Comparison of ENCODE assay signal across 20 cellular contexts in genomic region chr11:11672764-11673163, GRCh38. TPM values are rescaled to one million over a fixed set of nuclear protein-coding genes. Genes with fewer than 3 reads are reported as not detected.
DNase-seq lines count a peak whose midpoint lies in the region; ATAC-seq, FAIRE-seq and TF ChIP-seq lines count a peak whose summit lies in the region.
"Had no signal": no experiment of that assay in that cellular context is flagged by ENCODE, and none has a peak within 500 bp of the region (broad histone marks: within the 10 kb centered on the region; RNA-seq: fewer than 3 reads in every experiment).

No MANE protein-coding gene starts in this region.

- TF ChIP-seq CTCF in K562 (IDR thresholded peaks at IDR 0.05 in 2 of 3, conservative IDR thresholded peaks at IDR 0.05 in 1 of 3; ENCODE audit: insufficient read depth in 2 of 3, low read depth in 1 of 3, low read length in 3 of 3) = no peak

- no peak for TF ChIP-seq EP300 in K562 (IDR thresholded peaks at IDR 0.05; ENCODE audit: low read length)

- TF ChIP-seq RAD21 in K562 (CRISPR knock-in tag; conservative IDR thresholded peaks at IDR 0.05 in 1 of 2, IDR thresholded peaks at IDR 0.05 in 1 of 2) = no peak

- no peak overlapping the region for H3K4me2 ChIP-seq in K562 (ENCODE audit: insufficient read depth, low read length)
- H3K4me2 ChIP-seq: A549, BLaER1 had no signal

- no TSS peak for BruUV-seq in K562 (replicated peaks; lab: Mats Ljungman, UMichigan)

- no peaks in the 10 kb centered on the region for H3K36me3 ChIP-seq in K562 (ENCODE audit: control insufficient read depth, insufficient read depth, low read length)
- H3K36me3 ChIP-seq: BLaER1 had no signal

- H4K20me1 ChIP-seq in K562 (replicated peaks; ENCODE audit: control insufficient read depth, insufficient read depth, low read length) = peaks cover 16% of the 10 kb centered on the region
- H4K20me1 ChIP-seq: BLaER1 had no signal

- no peak for ATAC-seq in K562
- ATAC-seq: A549, HepG2 had no signal

- no peaks in the 10 kb centered on the region for H3K9me1 ChIP-seq in K562 (ENCODE audit: control insufficient read depth, insufficient read depth, low read length)

- H3K27ac ChIP-seq in K562 (ENCODE audit: extremely low read depth, low read depth, low read length) = no peak overlapping the region
- H3K27ac ChIP-seq: A549, BLaER1 had no signal

- no peak overlapping the region for H2AFZ ChIP-seq in K562 (ENCODE audit: low read depth, low read length)

- no peak for TF ChIP-seq POLR2A in K562 (conservative IDR thresholded peaks at IDR 0.05)

- CTCF ChIA-PET in K562 (lab: Yijun Ruan, JAX; ENCODE audit: low intra/inter-chr PET ratio) = no interaction called here

- in situ Hi-C loops in K562 (cut with MboI) = no loop called here

- H3K4me1 ChIP-seq in K562 (replicated peaks in 1 of 2; ENCODE audit: control insufficient read depth in 2 of 2, insufficient read depth in 2 of 2, low read length in 2 of 2) = no peaks in the 10 kb centered on the region
- H3K4me1 ChIP-seq: A549, BLaER1 had no signal

- no peak overlapping the region for H3K9ac ChIP-seq in K562 (ENCODE audit: insufficient read depth in 1 of 2, low read depth in 2 of 2, low read length in 2 of 2)
- H3K9ac ChIP-seq: BLaER1 had no signal

- peaks cover 2 to 24% of the 10 kb centered on the region in 2 experiments; a peak in 3 of 5 replicates for H3K27me3 ChIP-seq in K562 (ENCODE audit: control insufficient read depth in 2 of 2, insufficient read depth in 2 of 2, low read length in 2 of 2)
- H3K27me3 ChIP-seq: BLaER1 had no signal

- POLR2A ChIA-PET in K562 (lab: Yijun Ruan, JAX) = interaction anchor here (0.7 kb wide), 1 partner anchor 33 kb away, joined by 3 read pairs; no protein-coding TSS in a partner anchor

- no peaks in the 10 kb centered on the region for H3K79me2 ChIP-seq in K562 (ENCODE audit: control insufficient read depth, insufficient read depth, low read length)

- no peak overlapping the region for H3K4me3 ChIP-seq in K562
- H3K4me3 ChIP-seq: A549, BLaER1 had no signal

- H3K9me3 ChIP-seq in K562 (replicated peaks; ENCODE audit: control insufficient read depth, insufficient read depth, low read depth, low read length) = no peaks in the 10 kb centered on the region
- H3K9me3 ChIP-seq: BLaER1 had no signal

- intact Hi-C loops in K562 (cut with micrococcal nuclease) = no loop called here
- intact Hi-C loops in head of caudate nucleus (cut with DNase I) = no loop called here

- 0% methylated on average over 9 of the region's 9 CpGs for WGBS in K562 (ENCODE audit: insufficient coverage, low coverage, missing lambda C conversion rate)

- no peak for FAIRE-seq in K562 (lab: Jason Lieb, UNC)
- FAIRE-seq: A549, GM12892, GM19239, HepG2, HTR-8/SVneo had no signal

- peak; percentile 6 for DNase-seq in ELF-1 (ENCODE audit: low read depth, low spot score)
- DNase-seq in K562 (ENCODE audit: extremely low read depth in 1 of 4, low spot score in 3 of 4) = peak in 2 of 4 experiments; percentile 9 to 24
- DNase-seq in head of caudate nucleus = peak in 41 of 42 donors; percentile 17 to 94 (median 67)
- DNase-seq in putamen (ENCODE audit: low spot score) = peak; percentile 80
- DNase-seq in DMS79 (lab: John Stamatoyannopoulos, UW) = no peak
- no peak for DNase-seq in ureter (ENCODE audit: low spot score)
- DNase-seq in DMS 273 treated with DMSO at 0.1 percent for 48 hours (lab: John Stamatoyannopoulos, UW) = no peak
- no peak for DNase-seq in NCI-H2171 (lab: John Stamatoyannopoulos, UW)
- DNase-seq: CD8-positive, alpha-beta memory T cell; DMS79 treated with DMSO at 0.1 percent for 48 hours; EL; GDM1; H7; Karpas-422 had no signal

TF ChIP-seq in K562, 482 proteins besides CTCF, POLR2A, EP300 and RAD21:
- no peak for TF ChIP-seq MAFF (IDR thresholded peaks at IDR 0.05; ENCODE audit: low read length)
- TF ChIP-seq ATF3 (IDR thresholded peaks at IDR 0.05) = 0 out of 2 replicates have a peak, but pooled peaks have one; percentile 15
- TF ChIP-seq ATF3 (CRISPR knock-in tag; conservative IDR thresholded peaks at IDR 0.05) = no peak
- no peak for TF ChIP-seq PATZ1 (CRISPR knock-in tag; IDR thresholded peaks at IDR 0.05; ENCODE audit: borderline replicate concordance)
- peak; percentile 67 for TF ChIP-seq PKNOX1 (IDR thresholded peaks at IDR 0.05)
- TF ChIP-seq TAF15 (IDR thresholded peaks at IDR 0.05; ENCODE audit: low read depth, low read length) = no peak
- peak; percentile 62 for TF ChIP-seq FOSL1 (tag; conservative IDR thresholded peaks at IDR 0.05)
- peak; percentile 24; the same call in 1 of the 2 replicates for TF ChIP-seq JUND (IDR thresholded peaks at IDR 0.05; ENCODE audit: borderline replicate concordance, low read depth, low read length)
- no peak; the same call in 2 of the 3 replicates for TF ChIP-seq JUND (tag; IDR thresholded peaks at IDR 0.05; ENCODE audit: borderline replicate concordance, low read depth, low read length)
- no peak for TF ChIP-seq MAFG (tag; conservative IDR thresholded peaks at IDR 0.05)
- no peak for TF ChIP-seq ELF2 (CRISPR knock-in tag; IDR thresholded peaks at IDR 0.05)
- no peak for TF ChIP-seq NR0B1 (IDR thresholded peaks at IDR 0.05; ENCODE audit: partially characterized antibody)
- TF ChIP-seq ZNF644 (tag; IDR thresholded peaks at IDR 0.05; ENCODE audit: low read depth) = no peak
TF ChIP-seq in K562: peak in this region for 4.

RNA-seq across cellular contexts. Expression of gene GALNT18, which starts 51.0 kb away (rescaled TPM):
- total RNA-seq in K562 (2011; cell fraction: chromatin; rRNA removed; ENCODE audit: low replicate concordance) = 0.14 TPM in 1 of 2 replicates, not detected in the other
- not detected in 2 replicates for total RNA-seq in K562 (2011; cell fraction: nucleolus; rRNA removed)
- total RNA-seq in K562 (2011; cell fraction: nucleoplasm; rRNA removed) = not detected in 2 replicates
- total RNA-seq in K562 (2014; rRNA removed) = not detected in 2 replicates
- not detected in 2 replicates for total RNA-seq in K562 (2014; rRNA removed; fragmentation: Illumina TruSeq; extraction: Trizol)
- not detected in 2 replicates for total RNA-seq in K562 (2015; rRNA removed; fragmentation: Illumina TruSeq; extraction: Trizol)
- 0.07 TPM in 1 of 2 replicates, not detected in the other for total RNA-seq in K562 (2021)
- 0.03 TPM in 1 of 2 replicates, not detected in the other for polyA plus RNA-seq in K562 (2011; rRNA removed)
- polyA plus RNA-seq in K562 (2011; cell fraction: cytosol; rRNA removed) = 0.16 TPM in 1 of 2 replicates, not detected in the other
- 0.04 TPM in 2 replicates for polyA plus RNA-seq in K562 (2011; cell fraction: nucleus; rRNA removed)
- polyA plus RNA-seq in K562 (2012) = 0.04 TPM in 2 replicates
- not detected in 2 replicates for polyA plus RNA-seq in K562 (2014; fragmentation: Illumina TruSeq; extraction: Trizol)
- not detected for polyA plus RNA-seq in K562 (2014; fragmentation: Nextera tagmentation; extraction: Ambion mirVana)
- not detected in 2 replicates for polyA plus RNA-seq in K562 (2014; rRNA removed)
- not detected in 2 replicates for polyA minus RNA-seq in K562 (2011; rRNA and poly(A)+ RNA removed)
- polyA minus RNA-seq in K562 (2011; cell fraction: cytosol; rRNA and poly(A)+ RNA removed) = not detected in 2 replicates
- 0.11 TPM in 1 of 2 replicates, not detected in the other for polyA minus RNA-seq in K562 (2011; cell fraction: nucleus; rRNA and poly(A)+ RNA removed)
- total RNA-seq in ureter = 13.3 TPM
- total RNA-seq: HepG2 had no signal
- polyA plus RNA-seq: CD8-positive, alpha-beta memory T cell had no signal

Comparison
In these comparisons a context has a peak if more than half of its experiments do, and no peak if none do; other contexts are left out.
1. DNase-seq: peak in ELF-1 (single experiment), head of caudate nucleus (41 of 42) and putamen (single experiment); none in DMS79 (single experiment), ureter (single experiment), DMS 273 treated with DMSO at 0.1 percent for 48 hours (single experiment) and NCI-H2171 (single experiment).
2. RNA of gene GALNT18, which starts 51.0 kb away (total RNA-seq): 13.3 TPM in ureter (single experiment); 0.07 to 0.14 TPM in K562; every median in the first group is over 10 times any median in the second.